Comparison of ENCODE assay signal across 1 cellular context in genomic region chr2:99572380-99572779, GRCh38.
TF ChIP-seq lines count a peak whose summit lies in the region.

No MANE protein-coding gene starts in this region.

TF ChIP-seq in WTC11, 78 proteins besides CTCF, POLR2A, EP300 and RAD21 (continued from another document):
- TF ChIP-seq ARID4B (CRISPR knock-in tag; IDR thresholded peaks at IDR 0.05; ENCODE audit: borderline replicate concordance) (no peak), MYBL2 (CRISPR knock-in tag; IDR thresholded peaks at IDR 0.05) (no peak), PREB (CRISPR knock-in tag; IDR thresholded peaks at IDR 0.05; ENCODE audit: borderline replicate concordance) (no peak), ATF1 (CRISPR knock-in tag; IDR thresholded peaks at IDR 0.05) (no peak), ZNF396 (CRISPR knock-in tag; IDR thresholded peaks at IDR 0.05; ENCODE audit: borderline replicate concordance) (no peak), IRF1 (CRISPR knock-in tag; IDR thresholded peaks at IDR 0.05) (no peak), ZBTB43 (CRISPR knock-in tag; IDR thresholded peaks at IDR 0.05) (no peak), AR (CRISPR knock-in tag; IDR thresholded peaks at IDR 0.05) (no peak), NFYB (CRISPR knock-in tag; conservative IDR thresholded peaks at IDR 0.05; ENCODE audit: low read depth) (no peak)
